ENCODE assay signal across 18 cellular contexts in genomic region chr5:159737263-159737662, GRCh38.
A peak's percentile ranks its signal among the peaks of the same experiment; 100 is the strongest.
DNase-seq lines count a peak whose midpoint lies in the region; ATAC-seq and TF ChIP-seq lines count a peak whose summit lies in the region.
"Had no signal": no experiment of that assay in that cellular context is flagged by ENCODE, and none has a peak within 500 bp of the region (broad histone marks: within the 10 kb centered on the region; RNA-seq: fewer than 3 reads in every experiment).

No MANE protein-coding gene starts in this region.

- DNase-seq in Right ventricle myocardium inferior (ENCODE audit: missing footprints): no peak
- DNase-seq in left ventricle myocardium inferior: no peak
- DNase-seq in astrocyte of the spinal cord (ENCODE audit: low read depth, low spot score): peak; percentile 23
- no peak for DNase-seq in left ventricle myocardium superior
- no peak for DNase-seq in Ammon's horn (ENCODE audit: low spot score)
- DNase-seq in NCI-H146 (lab: John Stamatoyannopoulos, UW): no peak
- no peak for DNase-seq in iPS-NIHi7 (ENCODE audit: extremely low spot score)
- DNase-seq: C1 segment of cervical spinal cord; CD8-positive, alpha-beta memory T cell; DMS79 treated with DMSO at 0.1 percent for 48 hours; NCI-H187 treated with DMSO at 0.1 percent for 48 hours; NCI-H226; NCI-H524; PC-9; SJCRH30 had no signal

- no peaks in the 10 kb centered on the region for H3K36me3 ChIP-seq in left ventricle myocardium inferior
- H3K36me3 ChIP-seq: HAP-1, SJCRH30 had no signal

- intact Hi-C loops in Right ventricle myocardium inferior (cut with DNase I): no loop called here
- intact Hi-C loops in left ventricle myocardium inferior (cut with micrococcal nuclease): no loop called here
- intact Hi-C loops in left ventricle myocardium superior (cut with micrococcal nuclease): no loop called here

- no peaks in the 10 kb centered on the region for H3K9me3 ChIP-seq in left ventricle myocardium inferior (replicated peaks)
- H3K9me3 ChIP-seq: HAP-1, SJCRH30 had no signal

- ATAC-seq in Right ventricle myocardium inferior (peak; percentile 82), left ventricle myocardium superior (peak; percentile 74), HG03432 (IDR thresholded peaks at IDR 0.05; ENCODE audit: unreplicated experiment) (no peak)

- H3K27ac ChIP-seq in left ventricle myocardium inferior (replicated peaks): no peak overlapping the region
- H3K27ac ChIP-seq: RWPE1, SJCRH30 had no signal

- TF ChIP-seq CTCF in left ventricle myocardium inferior (IDR thresholded peaks at IDR 0.05; ENCODE audit: borderline replicate concordance) (no peak), astrocyte of the spinal cord (IDR thresholded peaks at IDR 0.05; ENCODE audit: low read depth, low read length) (no peak)

- no peaks in the 10 kb centered on the region for H3K27me3 ChIP-seq in left ventricle myocardium inferior (ENCODE audit: low read depth)
- H3K27me3 ChIP-seq: SJCRH30 had no signal

- H3K4me1 ChIP-seq in left ventricle myocardium inferior: peaks cover 7% of the 10 kb centered on the region
- H3K4me1 ChIP-seq: HAP-1, SJCRH30 had no signal

- H3K4me3 ChIP-seq in left ventricle myocardium inferior (no peak overlapping the region), astrocyte of the spinal cord (ENCODE audit: low read depth, low read length) (no peak overlapping the region)
- H3K4me3 ChIP-seq: HAP-1, PC-9, SJCRH30 had no signal

- in situ Hi-C loops in astrocyte of the spinal cord (cut with HindIII; ENCODE audit: low sequenced_read_pairs): no loop called here
